Comparison of ENCODE assay signal across 18 cellular contexts in the genomic region with DNA sequence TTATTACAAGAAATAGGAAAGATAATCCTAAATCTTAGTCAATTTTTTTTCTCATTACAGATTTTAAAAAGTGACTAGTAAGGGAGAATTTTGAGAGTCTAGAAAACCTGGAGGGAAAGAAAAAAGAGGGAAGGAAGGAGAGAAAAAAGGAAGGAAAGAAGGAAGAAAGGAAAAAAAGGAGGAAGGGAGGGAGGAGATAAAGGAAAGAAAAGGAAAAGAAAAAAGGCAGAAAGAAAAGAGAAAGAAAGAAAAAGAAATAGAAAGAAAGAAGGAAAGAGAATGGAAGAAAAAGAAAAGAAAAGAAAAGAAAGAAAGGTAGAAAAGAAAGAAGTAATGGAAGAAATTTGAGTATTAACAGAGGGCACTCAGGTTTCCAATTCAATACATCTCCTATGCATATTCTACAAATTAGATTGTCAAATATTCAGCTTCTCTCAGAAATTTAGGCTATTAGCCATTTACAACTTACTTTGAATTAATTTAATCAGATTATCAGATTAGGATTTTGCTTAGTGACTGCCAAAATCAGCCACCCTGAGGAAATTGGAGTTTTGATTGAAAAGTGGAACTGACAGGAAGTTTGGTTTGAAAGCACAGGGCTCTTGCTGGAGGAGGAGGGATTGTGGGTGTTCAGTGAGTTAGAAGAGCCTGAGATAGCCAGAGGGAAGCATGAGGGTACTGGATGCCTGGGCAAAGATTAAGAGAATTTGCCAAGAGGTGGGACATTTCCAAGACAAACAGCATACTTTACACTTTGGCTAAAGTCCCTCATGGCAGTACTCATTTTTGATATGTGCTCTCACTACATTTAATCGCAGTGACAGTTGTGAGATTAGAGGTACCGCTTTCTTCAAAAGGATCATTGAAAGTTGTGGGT.
DNase-seq lines count a peak whose midpoint lies in the region; ATAC-seq and TF ChIP-seq lines count a peak whose summit lies in the region.
"Had no signal": no experiment of that assay in that cellular context is flagged by ENCODE, and none has a peak within 500 bp of the region (broad histone marks: within the 10 kb centered on the region; RNA-seq: fewer than 3 reads in every experiment).

No MANE protein-coding gene starts in this region.

- H3K27ac ChIP-seq in GM23248 (no peak overlapping the region), smooth muscle cell (ENCODE audit: low read depth) (no peak overlapping the region)

- H4K20me1 ChIP-seq in GM23248 (ENCODE audit: insufficient read depth) (no peaks in the 10 kb centered on the region), smooth muscle cell (ENCODE audit: low read depth) (no peaks in the 10 kb centered on the region)

- no peaks in the 10 kb centered on the region for H3K9me2 ChIP-seq in GM23248 (ENCODE audit: insufficient read depth)

- peak; percentile 14 for DNase-seq in GM23248
- DNase-seq in SK-MEL-5 (ENCODE audit: low read depth, low spot score): peak; percentile 38
- DNase-seq in fibroblast of the aortic adventitia (ENCODE audit: low read depth): peak; percentile 6
- peak; percentile 7 for DNase-seq in retina
- DNase-seq in stimulated activated naive CD4-positive, alpha-beta T cell (lab: John Stamatoyannopoulos, UW): no peak
- DNase-seq in smooth muscle cell (lab: John Stamatoyannopoulos, UW; ENCODE audit: unreplicated experiment): no peak
- DNase-seq in NCI-H1436 treated with DMSO at 0.1 percent for 48 hours (lab: John Stamatoyannopoulos, UW): no peak
- DNase-seq: activated B cell treated with CpG ODN at 0.5 μM for 24 hours; activated gamma-delta T cell; DMS153; NCI-H2107; NCI-H774; stimulated activated CD4-positive, alpha-beta T cell treated with anti-CD3 and anti-CD28 coated beads, Interleukin-4, amount 100 ng/mL, for 24 hours; stimulated activated CD8-positive, alpha-beta memory T cell treated with anti-CD3 and anti-CD28 coated beads, Interleukin-4, amount 100 ng/mL, for 48 hours; SW 1271 had no signal

- H2AFZ ChIP-seq in GM23248 (no peak overlapping the region), smooth muscle cell (ENCODE audit: low read depth) (no peak overlapping the region)

- H3K9me3 ChIP-seq in GM23248 (ENCODE audit: low read depth): no peaks in the 10 kb centered on the region
- no peaks in the 10 kb centered on the region for H3K9me3 ChIP-seq in smooth muscle cell (replicated peaks; ENCODE audit: low read depth)
- H3K9me3 ChIP-seq: ascending aorta had no signal

- H3K79me2 ChIP-seq in GM23248 (ENCODE audit: insufficient read depth) (peaks cover 6% of the 10 kb centered on the region; the same call in 1 of the 2 replicates), smooth muscle cell (ENCODE audit: low read depth) (no peaks in the 10 kb centered on the region)

- H3K9ac ChIP-seq in GM23248: no peak overlapping the region
- H3K9ac ChIP-seq in smooth muscle cell (ENCODE audit: low read depth): no peak overlapping the region

- no peaks in the 10 kb centered on the region for H3K27me3 ChIP-seq in GM23248 (replicated peaks; ENCODE audit: insufficient read depth)
- H3K27me3 ChIP-seq in smooth muscle cell (ENCODE audit: low read depth): no peaks in the 10 kb centered on the region
- H3K27me3 ChIP-seq: ascending aorta had no signal

- in situ Hi-C loops in GM23248 (cut with MboI): no loop called here
- in situ Hi-C loops in SK-MEL-5 (cut with HindIII; ENCODE audit: low pct_unique_long_range_greater_than_20kb, low sequenced_read_pairs): no loop called here

- TF ChIP-seq CTCF in fibroblast of the aortic adventitia (IDR thresholded peaks at IDR 0.05; ENCODE audit: insufficient read depth, low read length) (no peak), smooth muscle cell (IDR thresholded peaks at IDR 0.05; ENCODE audit: borderline replicate concordance, insufficient read depth, poor library complexity, severe bottlenecking) (no peak)

- no peak for ATAC-seq in HG03135 (IDR thresholded peaks at IDR 0.05; ENCODE audit: unreplicated experiment)
- ATAC-seq: HCT116 had no signal

- peaks cover 9% of the 10 kb centered on the region for H3K4me1 ChIP-seq in GM23248 (ENCODE audit: insufficient read depth)
- no peaks in the 10 kb centered on the region for H3K4me1 ChIP-seq in smooth muscle cell (ENCODE audit: low read depth)
- H3K4me1 ChIP-seq: ascending aorta had no signal

- H3F3A ChIP-seq in GM23248 (ENCODE audit: insufficient read depth) (0 out of 2 replicates have a peak, but pooled peaks cover 11% of the 10 kb centered on the region), smooth muscle cell (ENCODE audit: low read depth) (no peaks in the 10 kb centered on the region)

- 100% methylated on average over 2 of the region's 2 CpGs for WGBS in GM23248 (ENCODE audit: low coverage in 1 of 2, low lambda C conversion rate in 2 of 2, missing lambda C conversion rate in 2 of 2), 2 experiments
- WGBS in smooth muscle cell (ENCODE audit: low lambda C conversion rate): 91% methylated on average over 2 of the region's 2 CpGs

- H3K4me2 ChIP-seq in GM23248 (ENCODE audit: unreplicated experiment) (no peak overlapping the region), smooth muscle cell (no peak overlapping the region)

- H3K36me3 ChIP-seq in GM23248 (ENCODE audit: low read depth) (no peaks in the 10 kb centered on the region), smooth muscle cell (ENCODE audit: low read depth) (no peaks in the 10 kb centered on the region)
- H3K36me3 ChIP-seq: ascending aorta had no signal

- H3K4me3 ChIP-seq in GM23248 (no peak overlapping the region), fibroblast of the aortic adventitia (ENCODE audit: low read depth, low read length) (no peak overlapping the region), smooth muscle cell (no peak overlapping the region)
- H3K4me3 ChIP-seq: ascending aorta had no signal

Comparison
In these comparisons a context has a peak if more than half of its experiments do, and no peak if none do; other contexts are left out.
1. DNase-seq: peak in GM23248 (single experiment), SK-MEL-5 (single experiment), fibroblast of the aortic adventitia (single experiment) and retina (single experiment); none in stimulated activated naive CD4-positive, alpha-beta T cell (0 of 6), smooth muscle cell (single experiment) and NCI-H1436 treated with DMSO at 0.1 percent for 48 hours (single experiment).